21 cellular contexts compared by ENCODE assay signal in the genomic region with DNA sequence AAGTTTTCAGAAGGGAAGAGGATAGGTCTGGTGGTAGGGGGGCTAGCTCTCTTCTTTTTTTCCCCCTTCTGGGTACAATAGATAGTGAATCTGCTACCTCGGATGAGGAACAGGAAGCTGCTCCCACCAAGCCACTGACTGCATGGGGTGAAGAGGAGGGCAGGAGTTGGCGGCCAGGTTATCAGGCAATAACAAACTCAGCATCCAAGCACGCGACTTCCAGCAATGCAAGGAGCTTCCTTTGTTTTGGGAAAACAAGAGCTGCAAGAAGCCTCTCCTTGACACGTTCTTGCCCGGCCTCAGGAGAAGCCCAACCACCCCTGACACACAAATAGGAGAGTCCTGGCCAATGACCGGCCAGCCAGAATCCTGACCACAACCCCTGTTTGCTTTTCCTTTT. TPM values are rescaled to one million over a fixed set of nuclear protein-coding genes. Genes with fewer than 3 reads are reported as not detected.
DNase-seq lines count a peak whose midpoint lies in the region; ATAC-seq, FAIRE-seq and TF ChIP-seq lines count a peak whose summit lies in the region.
"Had no signal": no experiment of that assay in that cellular context is flagged by ENCODE, and none has a peak within 500 bp of the region (broad histone marks: within the 10 kb centered on the region; RNA-seq: fewer than 3 reads in every experiment).

No MANE protein-coding gene starts in this region.

- BruUV-seq in HepG2 (replicated peaks; lab: Mats Ljungman, UMichigan): no TSS peak

- H2AFZ ChIP-seq in HepG2 (ENCODE audit: low read length): no peak overlapping the region

- H4K20me1 ChIP-seq in HepG2 (ENCODE audit: insufficient read depth, low read length): peaks cover 23% of the 10 kb centered on the region

- no peak overlapping the region for H3K4me2 ChIP-seq in HepG2 (ENCODE audit: low read depth, low read length)
- H3K4me2 ChIP-seq: A549, SK-N-SH had no signal

- peaks cover 33% of the 10 kb centered on the region for H3K4me1 Mint-ChIP-seq in T-helper 17 cell
- H3K4me1 Mint-ChIP-seq in natural killer cell treated with Interleukin-12 subunit alpha and Interleukin-12 subunit beta and Interleukin-15 and Interleukin-18, amount 100 ng/mL, for 72 hours (ENCODE audit: low read depth in 2 of 2): peaks cover 26 to 28% of the 10 kb centered on the region in 2 donors

- POLR2A ChIA-PET in HepG2 (lab: Yijun Ruan, JAX): interaction anchor here (0.9 kb wide), 1 partner anchor 11 kb away, joined by 3 read pairs; no protein-coding TSS in a partner anchor

- H3K27me3 ChIP-seq in liver (ENCODE audit: control insufficient read depth in 4 of 4, insufficient read depth in 4 of 4, low read length in 3 of 4) (no peaks in the 10 kb centered on the region), HepG2 (ENCODE audit: control insufficient read depth in 1 of 2, insufficient read depth in 2 of 2, low read length in 2 of 2) (no peaks in the 10 kb centered on the region), breast epithelium (no peaks in the 10 kb centered on the region)
- H3K27me3 ChIP-seq: BLaER1 treated with 17β-estradiol and CSF1 and Interleukin-3, amounts not matched to agents 10 nM and 100 nM; MG63 had no signal

- CTCF ChIA-PET in HepG2 (lab: Yijun Ruan, JAX; ENCODE audit: low intra/inter-chr PET ratio, low total read pairs): no interaction called here

- H3K27ac ChIP-seq in liver (ENCODE audit: low read depth in 1 of 2, low read length in 2 of 2) (no peak overlapping the region), HepG2 (ENCODE audit: extremely low read length, insufficient read depth, low read length) (no peak overlapping the region), breast epithelium (no peak overlapping the region)
- H3K27ac ChIP-seq: A549; BLaER1 treated with 17β-estradiol and CSF1 and Interleukin-3, amounts not matched to agents 10 nM and 100 nM had no signal

- no peak for FAIRE-seq in HepG2 (lab: Jason Lieb, UNC)
- FAIRE-seq: A549 had no signal

- H3K4me3 ChIP-seq in liver (ENCODE audit: low read depth in 1 of 3, low read length in 3 of 3) (no peak overlapping the region), HepG2 (replicated peaks in 1 of 3; ENCODE audit: insufficient read depth in 1 of 3, low read depth in 2 of 3, low read length in 3 of 3) (no peak overlapping the region), cardiac fibroblast (replicated peaks in 1 of 2; ENCODE audit: low read depth in 2 of 2, low read length in 2 of 2) (no peak overlapping the region), breast epithelium (no peak overlapping the region)
- H3K4me3 ChIP-seq: A549; BLaER1 treated with 17β-estradiol and CSF1 and Interleukin-3, amounts not matched to agents 10 nM and 100 nM; MG63 had no signal

- TF ChIP-seq EP300 in HepG2 (IDR thresholded peaks at IDR 0.05; ENCODE audit: low read depth in 2 of 2, low read length in 2 of 2): no peak
- no peak for TF ChIP-seq EP300 in HepG2 (CRISPR knock-in tag; IDR thresholded peaks at IDR 0.05; ENCODE audit: borderline replicate concordance)

- H3K9ac ChIP-seq in liver (ENCODE audit: low read depth in 1 of 2, low read length in 2 of 2) (no peak overlapping the region), HepG2 (ENCODE audit: insufficient read depth, low read depth, low read length) (no peak overlapping the region)
- H3K9ac ChIP-seq: BLaER1 treated with 17β-estradiol and CSF1 and Interleukin-3, amounts not matched to agents 10 nM and 100 nM; SK-N-SH had no signal

- peaks cover 15% of the 10 kb centered on the region for H3K36me3 Mint-ChIP-seq in T-helper 17 cell (ENCODE audit: low read depth)
- no peaks in the 10 kb centered on the region for H3K36me3 Mint-ChIP-seq in natural killer cell treated with Interleukin-12 subunit alpha and Interleukin-12 subunit beta and Interleukin-15 and Interleukin-18, amount 100 ng/mL, for 72 hours

- TF ChIP-seq RAD21 in liver (IDR thresholded peaks at IDR 0.05): no peak
- TF ChIP-seq RAD21 in HepG2 (CRISPR knock-in tag; IDR thresholded peaks at IDR 0.05): no peak

- no peak for ATAC-seq in HepG2
- no peak for ATAC-seq in T-helper 17 cell
- ATAC-seq in natural killer cell treated with Interleukin-12 subunit alpha and Interleukin-12 subunit beta and Interleukin-15 and Interleukin-18, amount 100 ng/mL, for 72 hours: no peak
- ATAC-seq: A549, Panc1, Right ventricle myocardium inferior had no signal

- TF ChIP-seq POLR2A in HepG2 (IDR thresholded peaks at IDR 0.05; ENCODE audit: insufficient read depth in 1 of 2, low read depth in 2 of 2, low read length in 2 of 2) (no peak), breast epithelium (IDR thresholded peaks at IDR 0.05) (no peak)

- DNase-seq in HepG2 (ENCODE audit: low spot score) (no peak), T-helper 17 cell (no peak), cardiac fibroblast (ENCODE audit: low read depth in 2 of 2) (peak; percentile 9 to 37), breast epithelium (ENCODE audit: low spot score in 2 of 2) (no peak), inferior parietal cortex (ENCODE audit: extremely low spot score) (no peak)
- DNase-seq in activated CD8-positive, alpha-beta memory T cell treated with anti-CD3 and anti-CD28 coated beads for 24 hours: no peak
- DNase-seq in natural killer cell treated with Interleukin-12 subunit alpha and Interleukin-12 subunit beta and Interleukin-15 and Interleukin-18, amount 100 ng/mL, for 72 hours (ENCODE audit: low spot score): no peak
- DNase-seq: DMS 273 treated with DMSO at 0.1 percent for 48 hours, GOT3, Karpas-422, MG63, NCI-H1436 treated with DMSO at 0.1 percent for 48 hours, NCI-H2029 treated with DMSO at 0.1 percent for 48 hours, NCI-H510A treated with DMSO at 0.1 percent for 48 hours, NCI-H82, SK-N-SH had no signal

- no peaks in the 10 kb centered on the region for H3K36me3 ChIP-seq in liver (ENCODE audit: control insufficient read depth in 4 of 4, insufficient read depth in 3 of 4, low read depth in 1 of 4, low read length in 3 of 4)
- H3K36me3 ChIP-seq in HepG2 (replicated peaks in 1 of 2; ENCODE audit: control insufficient read depth in 1 of 2, insufficient read depth in 2 of 2, low read length in 2 of 2): no peaks in the 10 kb centered on the region; a peak in 1 of 5 replicates
- H3K36me3 ChIP-seq in breast epithelium: no peaks in the 10 kb centered on the region
- H3K36me3 ChIP-seq: MG63 had no signal

- no peaks in the 10 kb centered on the region for H3K27me3 Mint-ChIP-seq in T-helper 17 cell
- H3K27me3 Mint-ChIP-seq in natural killer cell treated with Interleukin-12 subunit alpha and Interleukin-12 subunit beta and Interleukin-15 and Interleukin-18, amount 100 ng/mL, for 72 hours: no peaks in the 10 kb centered on the region

- no peaks in the 10 kb centered on the region for H3K9me3 Mint-ChIP-seq in natural killer cell treated with Interleukin-12 subunit alpha and Interleukin-12 subunit beta and Interleukin-15 and Interleukin-18, amount 100 ng/mL, for 72 hours

- no peaks in the 10 kb centered on the region for H3K79me2 ChIP-seq in HepG2 (ENCODE audit: insufficient read depth, low read length)

- H3K4me1 ChIP-seq in liver (ENCODE audit: control insufficient read depth in 4 of 4, insufficient read depth in 4 of 4, low read length in 3 of 4) (peaks cover 21 to 56% (median 45%) of the 10 kb centered on the region in 4 donors), HepG2 (ENCODE audit: insufficient read depth, low read length) (peaks cover 61% of the 10 kb centered on the region), breast epithelium (peaks cover 0 to 3% of the 10 kb centered on the region in 2 donors)

- in situ Hi-C loops in HepG2 (cut with HindIII; ENCODE audit: extremely low pct_ligation_motif_present, low pct_unique_long_range_greater_than_20kb): no loop called here

- 78% methylated on average over 7 of the region's 7 CpGs for WGBS in liver
- WGBS in HepG2 (ENCODE audit: low lambda C conversion rate): 95% methylated on average over 7 of the region's 7 CpGs

- TF ChIP-seq CTCF in liver (IDR thresholded peaks at IDR 0.05; ENCODE audit: low read depth, low read length, missing input control) (no peak), HepG2 (CRISPR knock-in tag; IDR thresholded peaks at IDR 0.05) (no peak), cardiac fibroblast (IDR thresholded peaks at IDR 0.05; ENCODE audit: low read depth, low read length) (no peak), breast epithelium (IDR thresholded peaks at IDR 0.05) (no peak)

- intact Hi-C loops in HepG2 (cut with micrococcal nuclease; ENCODE audit: unreplicated experiment) (no loop called here), breast epithelium (cut with DNase I; ENCODE audit: low total_unique reads) (no loop called here)

- H3K27ac Mint-ChIP-seq in T-helper 17 cell: peak overlapping the region; percentile 47
- H3K27ac Mint-ChIP-seq in natural killer cell treated with Interleukin-12 subunit alpha and Interleukin-12 subunit beta and Interleukin-15 and Interleukin-18, amount 100 ng/mL, for 72 hours: no peak overlapping the region

- no peaks in the 10 kb centered on the region for H3K9me3 ChIP-seq in liver (ENCODE audit: control insufficient read depth in 4 of 4, low read length in 3 of 4)
- no peaks in the 10 kb centered on the region for H3K9me3 ChIP-seq in HepG2 (ENCODE audit: low read length)
- H3K9me3 ChIP-seq in T-helper 17 cell (ENCODE audit: control insufficient read depth, low read length, poor library complexity, severe bottlenecking): no peaks in the 10 kb centered on the region
- no peaks in the 10 kb centered on the region for H3K9me3 ChIP-seq in breast epithelium
- H3K9me3 ChIP-seq: A549; BLaER1 treated with 17β-estradiol and CSF1 and Interleukin-3, amounts not matched to agents 10 nM and 100 nM; MG63; SK-N-SH had no signal

- no peak overlapping the region for H3K4me3 Mint-ChIP-seq in T-helper 17 cell
- H3K4me3 Mint-ChIP-seq in natural killer cell treated with Interleukin-12 subunit alpha and Interleukin-12 subunit beta and Interleukin-15 and Interleukin-18, amount 100 ng/mL, for 72 hours: no peak overlapping the region

RNA-seq across cellular contexts. Expression of gene NHEJ1, which starts 32.2 kb away (rescaled TPM):
- total RNA-seq in liver: 10 to 100 TPM; 11.8 to 13.5 TPM
- polyA plus RNA-seq in liver: 1 to 10 TPM; 6.1 to 8.0 TPM
- total RNA-seq in HepG2 (2016; rRNA removed; fragmentation: Illumina TruSeq; extraction: Trizol): 30.7 and 42.1 TPM in 2 replicates
- total RNA-seq in HepG2 (2016; cell fraction: cytosol; rRNA removed; fragmentation: Illumina TruSeq; extraction: Trizol; ENCODE audit: low read depth): 6.5 and 7.7 TPM in 2 replicates
- 30.0 and 42.5 TPM in 2 replicates for total RNA-seq in HepG2 (2016; cell fraction: insoluble cytoplasmic fraction; rRNA removed; fragmentation: Illumina TruSeq; extraction: Trizol)
- 17.1 and 17.3 TPM in 2 replicates for total RNA-seq in HepG2 (2016; cell fraction: membrane; rRNA removed; fragmentation: Illumina TruSeq; extraction: Trizol)
- total RNA-seq in HepG2 (2016; cell fraction: nucleus; rRNA removed; fragmentation: Illumina TruSeq; extraction: Trizol): 16.1 and 17.3 TPM in 2 replicates
- 23.8 and 30.0 TPM in 2 replicates for polyA plus RNA-seq in HepG2 (2011; rRNA removed)
- polyA plus RNA-seq in HepG2 (2011; cell fraction: cytosol; rRNA removed): 23.3 and 26.7 TPM in 2 replicates
- 12.3 and 14.8 TPM in 2 replicates for polyA plus RNA-seq in HepG2 (2011; cell fraction: nucleus; rRNA removed)
- 20.2 and 22.8 TPM in 2 replicates for polyA plus RNA-seq in HepG2 (2012)
- polyA plus RNA-seq in HepG2 (2016; cell fraction: cytosol; fragmentation: Illumina TruSeq; extraction: Trizol; ENCODE audit: low read depth): 5.5 and 6.1 TPM in 2 replicates
- 35.8 and 40.0 TPM in 2 replicates for polyA plus RNA-seq in HepG2 (2016; cell fraction: insoluble cytoplasmic fraction; fragmentation: Illumina TruSeq; extraction: Trizol; ENCODE audit: low read depth)
- 11.3 and 13.4 TPM in 2 replicates for polyA plus RNA-seq in HepG2 (2016; cell fraction: membrane; fragmentation: Illumina TruSeq; extraction: Trizol; ENCODE audit: low read depth)
- 14.3 and 14.5 TPM in 2 replicates for polyA plus RNA-seq in HepG2 (2016; cell fraction: nucleus; fragmentation: Illumina TruSeq; extraction: Trizol; ENCODE audit: insufficient read depth, low read depth)
- polyA minus RNA-seq in HepG2 (2011; rRNA and poly(A)+ RNA removed; ENCODE audit: low replicate concordance): 47.0 and 114 TPM in 2 replicates
- 20.4 and 25.8 TPM in 2 replicates for polyA minus RNA-seq in HepG2 (2011; cell fraction: cytosol; rRNA and poly(A)+ RNA removed)
- polyA minus RNA-seq in HepG2 (2011; cell fraction: nucleus; rRNA and poly(A)+ RNA removed): 19.6 and 28.0 TPM in 2 replicates
- 10 to 100 TPM; 11.8 to 15.2 TPM for total RNA-seq in T-helper 17 cell
- total RNA-seq in breast epithelium: 10 to 100 TPM; 13.4 to 19.8 (median 17.6) TPM
- 10 to 100 TPM; 17.9 to 18.8 TPM for total RNA-seq in natural killer cell treated with Interleukin-12 subunit alpha and Interleukin-12 subunit beta and Interleukin-15 and Interleukin-18, amount 100 ng/mL, for 72 hours

RNA-seq across cellular contexts. Expression of gene SLC23A3, which starts 41.4 kb away (rescaled TPM):
- 1 to 10 TPM in 1 of 2 donors, under 1 TPM in 1; 0.23 to 2.4 TPM for total RNA-seq in liver
- under 1 TPM; 0.38 to 0.94 TPM for polyA plus RNA-seq in liver
- total RNA-seq in HepG2 (2016; rRNA removed; fragmentation: Illumina TruSeq; extraction: Trizol): 0.38 TPM in 1 of 2 replicates, not detected in the other
- total RNA-seq in HepG2 (2016; cell fraction: cytosol; rRNA removed; fragmentation: Illumina TruSeq; extraction: Trizol; ENCODE audit: low read depth): 0.40 and 0.71 TPM in 2 replicates
- total RNA-seq in HepG2 (2016; cell fraction: insoluble cytoplasmic fraction; rRNA removed; fragmentation: Illumina TruSeq; extraction: Trizol): 0.37 TPM in 1 of 2 replicates, not detected in the other
- total RNA-seq in HepG2 (2016; cell fraction: membrane; rRNA removed; fragmentation: Illumina TruSeq; extraction: Trizol): 0.21 and 0.37 TPM in 2 replicates
- total RNA-seq in HepG2 (2016; cell fraction: nucleus; rRNA removed; fragmentation: Illumina TruSeq; extraction: Trizol): 0.34 and 0.56 TPM in 2 replicates
- 0.78 and 2.1 TPM in 2 replicates for polyA plus RNA-seq in HepG2 (2011; rRNA removed)
- polyA plus RNA-seq in HepG2 (2011; cell fraction: cytosol; rRNA removed): 0.10 and 0.12 TPM in 2 replicates
- polyA plus RNA-seq in HepG2 (2011; cell fraction: nucleus; rRNA removed): 7.7 and 12.3 TPM in 2 replicates
- polyA plus RNA-seq in HepG2 (2012): 0.89 and 1.8 TPM in 2 replicates
- not detected in 2 replicates for polyA plus RNA-seq in HepG2 (2016; cell fraction: cytosol; fragmentation: Illumina TruSeq; extraction: Trizol; ENCODE audit: low read depth)
- polyA plus RNA-seq in HepG2 (2016; cell fraction: insoluble cytoplasmic fraction; fragmentation: Illumina TruSeq; extraction: Trizol; ENCODE audit: low read depth): not detected in 2 replicates
- polyA plus RNA-seq in HepG2 (2016; cell fraction: membrane; fragmentation: Illumina TruSeq; extraction: Trizol; ENCODE audit: low read depth): not detected in 2 replicates
- 2.0 and 2.1 TPM in 2 replicates for polyA plus RNA-seq in HepG2 (2016; cell fraction: nucleus; fragmentation: Illumina TruSeq; extraction: Trizol; ENCODE audit: insufficient read depth, low read depth)
- polyA minus RNA-seq in HepG2 (2011; rRNA and poly(A)+ RNA removed; ENCODE audit: low replicate concordance): 2.2 and 2.4 TPM in 2 replicates
- 0.30 TPM in 1 of 2 replicates, not detected in the other for polyA minus RNA-seq in HepG2 (2011; cell fraction: cytosol; rRNA and poly(A)+ RNA removed)
- polyA minus RNA-seq in HepG2 (2011; cell fraction: nucleus; rRNA and poly(A)+ RNA removed): 3.2 and 5.2 TPM in 2 replicates
- 1 to 10 TPM in 1 of 2 donors, under 1 TPM in 1; 0.65 to 1.0 TPM for total RNA-seq in T-helper 17 cell
- 1 to 10 TPM in 2 of 3 donors, under 1 TPM in 1; 0.48 to 3.4 (median 2.0) TPM for total RNA-seq in breast epithelium
- 1 to 10 TPM; 2.4 to 3.3 TPM for total RNA-seq in natural killer cell treated with Interleukin-12 subunit alpha and Interleukin-12 subunit beta and Interleukin-15 and Interleukin-18, amount 100 ng/mL, for 72 hours

RNA-seq across cellular contexts. Expression of gene CNPPD1, which starts 48.3 kb away (rescaled TPM):
- total RNA-seq in liver (10 to 100 TPM; 16.5 to 39.8 TPM), HepG2 (2016; rRNA removed; fragmentation: Illumina TruSeq; extraction: Trizol) (24.8 and 35.5 TPM in 2 replicates), T-helper 17 cell (10 to 100 TPM; 50.8 to 58.1 TPM), breast epithelium (10 to 100 TPM; 37.0 to 60.3 (median 37.2) TPM)
- polyA plus RNA-seq in liver (10 to 100 TPM; 16.7 to 26.5 TPM), HepG2 (2011; rRNA removed) (49.4 and 60.7 TPM in 2 replicates)
- 5.6 and 5.7 TPM in 2 replicates for total RNA-seq in HepG2 (2016; cell fraction: cytosol; rRNA removed; fragmentation: Illumina TruSeq; extraction: Trizol; ENCODE audit: low read depth)
- total RNA-seq in HepG2 (2016; cell fraction: insoluble cytoplasmic fraction; rRNA removed; fragmentation: Illumina TruSeq; extraction: Trizol): 24.2 and 37.7 TPM in 2 replicates
- 10.3 and 10.6 TPM in 2 replicates for total RNA-seq in HepG2 (2016; cell fraction: membrane; rRNA removed; fragmentation: Illumina TruSeq; extraction: Trizol)
- 27.6 TPM in 2 replicates for total RNA-seq in HepG2 (2016; cell fraction: nucleus; rRNA removed; fragmentation: Illumina TruSeq; extraction: Trizol)
- 45.0 and 48.2 TPM in 2 replicates for polyA plus RNA-seq in HepG2 (2011; cell fraction: cytosol; rRNA removed)
- 83.0 and 83.9 TPM in 2 replicates for polyA plus RNA-seq in HepG2 (2011; cell fraction: nucleus; rRNA removed)
- polyA plus RNA-seq in HepG2 (2012): 34.1 and 38.6 TPM in 2 replicates
- 5.2 and 5.3 TPM in 2 replicates for polyA plus RNA-seq in HepG2 (2016; cell fraction: cytosol; fragmentation: Illumina TruSeq; extraction: Trizol; ENCODE audit: low read depth)
- 27.2 and 31.3 TPM in 2 replicates for polyA plus RNA-seq in HepG2 (2016; cell fraction: insoluble cytoplasmic fraction; fragmentation: Illumina TruSeq; extraction: Trizol; ENCODE audit: low read depth)
- polyA plus RNA-seq in HepG2 (2016; cell fraction: membrane; fragmentation: Illumina TruSeq; extraction: Trizol; ENCODE audit: low read depth): 8.6 and 9.8 TPM in 2 replicates
- polyA plus RNA-seq in HepG2 (2016; cell fraction: nucleus; fragmentation: Illumina TruSeq; extraction: Trizol; ENCODE audit: insufficient read depth, low read depth): 62.0 and 62.4 TPM in 2 replicates
- polyA minus RNA-seq in HepG2 (2011; rRNA and poly(A)+ RNA removed; ENCODE audit: low replicate concordance): 12.3 and 51.1 TPM in 2 replicates
- polyA minus RNA-seq in HepG2 (2011; cell fraction: cytosol; rRNA and poly(A)+ RNA removed): 13.9 and 15.4 TPM in 2 replicates
- polyA minus RNA-seq in HepG2 (2011; cell fraction: nucleus; rRNA and poly(A)+ RNA removed): 14.2 and 14.8 TPM in 2 replicates
- 10 to 100 TPM; 60.8 to 68.5 TPM for total RNA-seq in natural killer cell treated with Interleukin-12 subunit alpha and Interleukin-12 subunit beta and Interleukin-15 and Interleukin-18, amount 100 ng/mL, for 72 hours

RNA-seq across cellular contexts. Expression of gene RETREG2, which starts 49.7 kb away (rescaled TPM):
- total RNA-seq in liver: 10 to 100 TPM; 34.1 to 41.2 TPM
- 10 to 100 TPM; 21.7 to 42.8 TPM for polyA plus RNA-seq in liver
- total RNA-seq in HepG2 (2016; rRNA removed; fragmentation: Illumina TruSeq; extraction: Trizol): 59.7 and 86.0 TPM in 2 replicates
- 29.5 and 34.8 TPM in 2 replicates for total RNA-seq in HepG2 (2016; cell fraction: cytosol; rRNA removed; fragmentation: Illumina TruSeq; extraction: Trizol; ENCODE audit: low read depth)
- 56.6 and 88.6 TPM in 2 replicates for total RNA-seq in HepG2 (2016; cell fraction: insoluble cytoplasmic fraction; rRNA removed; fragmentation: Illumina TruSeq; extraction: Trizol)
- 119 and 127 TPM in 2 replicates for total RNA-seq in HepG2 (2016; cell fraction: membrane; rRNA removed; fragmentation: Illumina TruSeq; extraction: Trizol)
- total RNA-seq in HepG2 (2016; cell fraction: nucleus; rRNA removed; fragmentation: Illumina TruSeq; extraction: Trizol): 52.2 and 63.7 TPM in 2 replicates
- polyA plus RNA-seq in HepG2 (2011; rRNA removed): 134 and 137 TPM in 2 replicates
- 145 and 149 TPM in 2 replicates for polyA plus RNA-seq in HepG2 (2011; cell fraction: cytosol; rRNA removed)
- 127 and 155 TPM in 2 replicates for polyA plus RNA-seq in HepG2 (2011; cell fraction: nucleus; rRNA removed)
- polyA plus RNA-seq in HepG2 (2012): 82.7 and 89.2 TPM in 2 replicates
- 47.5 and 51.2 TPM in 2 replicates for polyA plus RNA-seq in HepG2 (2016; cell fraction: cytosol; fragmentation: Illumina TruSeq; extraction: Trizol; ENCODE audit: low read depth)
- polyA plus RNA-seq in HepG2 (2016; cell fraction: insoluble cytoplasmic fraction; fragmentation: Illumina TruSeq; extraction: Trizol; ENCODE audit: low read depth): 51.2 and 58.4 TPM in 2 replicates
- polyA plus RNA-seq in HepG2 (2016; cell fraction: membrane; fragmentation: Illumina TruSeq; extraction: Trizol; ENCODE audit: low read depth): 95.6 and 101 TPM in 2 replicates
- polyA plus RNA-seq in HepG2 (2016; cell fraction: nucleus; fragmentation: Illumina TruSeq; extraction: Trizol; ENCODE audit: insufficient read depth, low read depth): 84.0 and 89.2 TPM in 2 replicates
- polyA minus RNA-seq in HepG2 (2011; rRNA and poly(A)+ RNA removed; ENCODE audit: low replicate concordance): 148 and 315 TPM in 2 replicates
- 63.9 and 70.8 TPM in 2 replicates for polyA minus RNA-seq in HepG2 (2011; cell fraction: cytosol; rRNA and poly(A)+ RNA removed)
- 91.3 and 97.2 TPM in 2 replicates for polyA minus RNA-seq in HepG2 (2011; cell fraction: nucleus; rRNA and poly(A)+ RNA removed)
- 10 to 100 TPM; 78.4 to 81.4 TPM for total RNA-seq in T-helper 17 cell
- 10 to 100 TPM; 58.7 to 79.7 (median 66.3) TPM for total RNA-seq in breast epithelium
- 10 to 100 TPM; 69.3 to 79.8 TPM for total RNA-seq in natural killer cell treated with Interleukin-12 subunit alpha and Interleukin-12 subunit beta and Interleukin-15 and Interleukin-18, amount 100 ng/mL, for 72 hours

Comparison
In these comparisons a context has a peak if more than half of its experiments do, and no peak if none do; other contexts are left out.
1. DNase-seq: peak in cardiac fibroblast (2 of 2); none in HepG2 (single experiment), T-helper 17 cell (0 of 3), activated CD8-positive, alpha-beta memory T cell treated with anti-CD3 and anti-CD28 coated beads for 24 hours (single experiment), breast epithelium (0 of 2), inferior parietal cortex (single experiment) and natural killer cell treated with Interleukin-12 subunit alpha and Interleukin-12 subunit beta and Interleukin-15 and Interleukin-18, amount 100 ng/mL, for 72 hours (single experiment).